13 cellular contexts compared by ENCODE assay signal in the genomic region with DNA sequence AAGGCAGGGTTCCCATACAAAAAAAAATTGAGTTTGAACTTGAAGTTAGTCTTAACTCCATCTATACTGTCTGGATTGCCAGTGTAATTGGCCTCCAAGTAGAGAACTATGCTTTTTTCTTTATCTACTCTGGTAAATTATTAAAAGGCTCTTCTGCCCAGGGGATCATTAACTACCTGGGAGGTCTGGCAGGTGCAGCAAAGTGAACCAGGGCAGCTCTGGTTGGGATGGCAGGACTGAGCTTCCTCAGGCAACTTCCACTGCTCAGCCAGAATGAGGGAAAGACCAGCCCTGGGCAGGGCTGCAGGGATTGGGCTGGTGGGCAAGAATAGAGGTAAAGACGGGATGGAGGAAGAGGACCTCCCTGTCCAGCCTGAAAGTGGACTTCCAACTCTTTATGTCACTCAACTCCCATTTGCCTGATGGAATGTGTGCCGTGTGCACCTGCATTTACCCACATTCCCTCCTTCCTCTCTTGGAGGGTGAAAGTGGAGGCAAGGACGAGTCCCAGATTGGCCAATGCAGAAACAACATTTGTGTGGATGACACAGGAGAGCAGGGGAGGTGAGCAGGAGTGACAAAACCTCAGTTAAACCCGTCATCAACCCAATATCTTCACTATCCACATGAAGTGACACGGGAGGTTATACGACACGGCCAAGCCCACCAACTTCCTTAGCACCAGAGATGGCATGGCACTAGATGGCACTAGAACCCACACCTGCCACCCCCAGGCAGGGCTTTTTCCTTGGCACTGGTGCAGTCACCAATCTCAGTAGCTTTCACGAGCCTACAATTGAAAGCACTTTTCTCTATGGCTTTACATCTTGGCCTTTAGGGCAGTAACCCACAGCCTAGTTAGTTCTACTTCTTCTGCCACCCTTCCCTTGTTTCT. TPM values are rescaled to one million over a fixed set of nuclear protein-coding genes. Genes with fewer than 3 reads are reported as not detected.
DNase-seq lines count a peak whose midpoint lies in the region; ATAC-seq and TF ChIP-seq lines count a peak whose summit lies in the region.
"Had no signal": no experiment of that assay in that cellular context is flagged by ENCODE, and none has a peak within 500 bp of the region (broad histone marks: within the 10 kb centered on the region; RNA-seq: fewer than 3 reads in every experiment).

No MANE protein-coding gene starts in this region.

- H3K4me1 ChIP-seq in SK-N-SH (ENCODE audit: control insufficient read depth in 1 of 2, insufficient read depth in 2 of 2, low read depth in 1 of 2, low read length in 1 of 2) (peaks cover 0 to 36% of the 10 kb centered on the region in 2 experiments; a peak in 3 of 4 replicates), RWPE2 (ENCODE audit: insufficient read depth, poor library complexity, severe bottlenecking) (peaks cover 19% of the 10 kb centered on the region)
- H3K4me1 ChIP-seq: gastrocnemius medialis had no signal

- DNase-seq in SK-N-SH (no peak), RWPE2 (ENCODE audit: low spot score) (no peak), left ventricle myocardium superior (no peak), type B pancreatic cell (ENCODE audit: extremely low spot score, unreplicated experiment) (no peak)
- DNase-seq: activated T-cell treated with anti-CD3 and anti-CD28 coated beads, Interleukin-2, amount 50 U/mL, for 24 hours; caudate nucleus; gastrocnemius medialis; NCI-H82; T-helper 9 cell had no signal

- peak; percentile 19; the same call in 1 of the 2 replicates for TF ChIP-seq RAD21 in SK-N-SH (IDR thresholded peaks at IDR 0.05; ENCODE audit: low read length)

- H3F3A ChIP-seq in SK-N-SH (replicated peaks; ENCODE audit: insufficient read depth) = peaks cover 27% of the 10 kb centered on the region

- 0 out of 2 replicates have a peak, but pooled peaks cover 3% of the 10 kb centered on the region for H3K79me2 ChIP-seq in SK-N-SH (ENCODE audit: insufficient read depth)

- ATAC-seq in SK-N-SH treated with all-trans-retinoic acid at 6 μM for 48 hours (no peak), RWPE2 (ENCODE audit: low read depth) (no peak), left ventricle myocardium superior (peak; percentile 60), GM19463 (IDR thresholded peaks at IDR 0.05; ENCODE audit: unreplicated experiment) (no peak), HG03280 (IDR thresholded peaks at IDR 0.05; ENCODE audit: unreplicated experiment) (no peak), GM21825 (IDR thresholded peaks at IDR 0.05; ENCODE audit: unreplicated experiment) (no peak)
- ATAC-seq: gastrocnemius medialis had no signal

- CTCF ChIA-PET in SK-N-SH (lab: Yijun Ruan, JAX) = interaction anchor here (1.1 kb wide), 2 partner anchors 24 to 87 kb away, joined by 3 to 4 read pairs; no protein-coding TSS in a partner anchor

- H3K27ac Mint-ChIP-seq in type B pancreatic cell = peak overlapping the region; percentile 37
- H3K27ac Mint-ChIP-seq: activated T-cell treated with anti-CD3 and anti-CD28 coated beads, Interleukin-2, amount 50 U/mL, for 24 hours had no signal

- H3K27ac ChIP-seq in SK-N-SH (ENCODE audit: low read depth in 2 of 2, low read length in 1 of 2) (peak overlapping the region in 1 of 2 experiments; percentile 96; a peak in 2 of 4 replicates), RWPE2 (ENCODE audit: poor library complexity, severe bottlenecking) (peak overlapping the region; percentile 95)
- H3K27ac ChIP-seq: gastrocnemius medialis had no signal

- no peaks in the 10 kb centered on the region for H4K20me1 ChIP-seq in SK-N-SH (ENCODE audit: insufficient read depth)

- H3K4me3 ChIP-seq in SK-N-SH (ENCODE audit: low read depth in 2 of 2, low read length in 1 of 2) (no peak overlapping the region), RWPE2 (ENCODE audit: severe bottlenecking) (no peak overlapping the region)
- H3K4me3 ChIP-seq: gastrocnemius medialis had no signal

- H3K36me3 Mint-ChIP-seq in type B pancreatic cell = no peaks in the 10 kb centered on the region

- POLR2A ChIA-PET in SK-N-SH (lab: Yijun Ruan, JAX) = no interaction called here

- H3K4me2 ChIP-seq in SK-N-SH = no peak overlapping the region

- intact Hi-C loops in left ventricle myocardium superior (cut with micrococcal nuclease) = no loop called here

- H3K27me3 ChIP-seq in SK-N-SH (ENCODE audit: insufficient read depth) (no peaks in the 10 kb centered on the region), RWPE2 (ENCODE audit: insufficient read depth, poor library complexity, severe bottlenecking) (no peaks in the 10 kb centered on the region)
- H3K27me3 ChIP-seq: gastrocnemius medialis had no signal

- TF ChIP-seq EP300 in SK-N-SH (IDR thresholded peaks at IDR 0.05; ENCODE audit: borderline replicate concordance in 1 of 2, low read depth in 1 of 2, low read length in 1 of 2) = no peak

- H3K9me3 Mint-ChIP-seq in type B pancreatic cell = peaks cover 8% of the 10 kb centered on the region
- H3K9me3 Mint-ChIP-seq: activated T-cell treated with anti-CD3 and anti-CD28 coated beads, Interleukin-2, amount 50 U/mL, for 24 hours had no signal

- no peak overlapping the region for H2AFZ ChIP-seq in SK-N-SH (ENCODE audit: low read depth)

- 90% methylated on average over 8 of the region's 8 CpGs for WGBS in SK-N-SH (ENCODE audit: low lambda C conversion rate)

- H3K36me3 ChIP-seq in SK-N-SH (replicated peaks in 1 of 2; ENCODE audit: control insufficient read depth in 1 of 2, insufficient read depth in 2 of 2, low read length in 1 of 2) (no peaks in the 10 kb centered on the region), RWPE2 (ENCODE audit: low read depth) (no peaks in the 10 kb centered on the region)
- H3K36me3 ChIP-seq: gastrocnemius medialis had no signal

- H3K27me3 Mint-ChIP-seq in type B pancreatic cell = no peaks in the 10 kb centered on the region
- H3K27me3 Mint-ChIP-seq: activated T-cell treated with anti-CD3 and anti-CD28 coated beads, Interleukin-2, amount 50 U/mL, for 24 hours had no signal

- peak; percentile 27 for TF ChIP-seq CTCF in SK-N-SH (IDR thresholded peaks at IDR 0.05)
- TF ChIP-seq CTCF in RWPE2 (IDR thresholded peaks at IDR 0.05; ENCODE audit: poor library complexity, severe bottlenecking) = peak; percentile 16
- no peak for TF ChIP-seq CTCF in type B pancreatic cell (conservative IDR thresholded peaks at IDR 0.05)

- no peaks in the 10 kb centered on the region for H3K9me2 ChIP-seq in SK-N-SH

- H3K9me3 ChIP-seq in SK-N-SH (no peaks in the 10 kb centered on the region), RWPE2 (ENCODE audit: severe bottlenecking) (no peaks in the 10 kb centered on the region)
- H3K9me3 ChIP-seq: gastrocnemius medialis had no signal

- peak overlapping the region; percentile 55; the same call in 1 of the 2 replicates for H3K9ac ChIP-seq in SK-N-SH

- H3K4me3 Mint-ChIP-seq in type B pancreatic cell = no peak overlapping the region
- H3K4me3 Mint-ChIP-seq: activated T-cell treated with anti-CD3 and anti-CD28 coated beads, Interleukin-2, amount 50 U/mL, for 24 hours had no signal

- peaks cover 8% of the 10 kb centered on the region for H3K4me1 Mint-ChIP-seq in type B pancreatic cell (ENCODE audit: unreplicated experiment)

TF ChIP-seq in SK-N-SH, 30 proteins besides CTCF, POLR2A, EP300 and RAD21:
- TF ChIP-seq SMC3 (IDR thresholded peaks at IDR 0.05; ENCODE audit: low read depth, low read length) (0 out of 2 replicates have a peak, but pooled peaks have one; percentile 5), FOXM1 (IDR thresholded peaks at IDR 0.05; ENCODE audit: low read depth) (no peak)
TF ChIP-seq in SK-N-SH: peak in this region for 1.

TF ChIP-seq in SK-N-SH treated with all-trans-retinoic acid at 6 μM for 48 hours, 23 proteins besides CTCF, POLR2A, EP300 and RAD21:
- TF ChIP-seq TOX (CRISPR knock-in tag; IDR thresholded peaks at IDR 0.05; ENCODE audit: borderline replicate concordance) = no peak
- TF ChIP-seq GLIS3 (CRISPR knock-in tag; IDR thresholded peaks at IDR 0.05) = no peak
- TF ChIP-seq TCF4 (CRISPR knock-in tag; IDR thresholded peaks at IDR 0.05; ENCODE audit: borderline replicate concordance) = no peak
TF ChIP-seq in SK-N-SH treated with all-trans-retinoic acid at 6 μM for 48 hours: peak in this region for 0.

RNA-seq across cellular contexts. Expression of gene CCN1, which starts 25.2 kb away (rescaled TPM):
- 363 and 543 TPM in 2 replicates for polyA plus RNA-seq in SK-N-SH (2012; rRNA removed)
- polyA plus RNA-seq in SK-N-SH (2012; cell fraction: cytosol; rRNA removed) = 493 and 569 TPM in 2 replicates
- 806 and 1,198 TPM in 2 replicates for polyA plus RNA-seq in SK-N-SH (2012; cell fraction: nucleus; rRNA removed)
- total RNA-seq in left ventricle myocardium superior (32.6 TPM), type B pancreatic cell (ENCODE audit: low replicate concordance) (53.7 and 136 TPM in 2 replicates)
